Comparison of ENCODE assay signal across 28 cellular contexts in the genomic region with DNA sequence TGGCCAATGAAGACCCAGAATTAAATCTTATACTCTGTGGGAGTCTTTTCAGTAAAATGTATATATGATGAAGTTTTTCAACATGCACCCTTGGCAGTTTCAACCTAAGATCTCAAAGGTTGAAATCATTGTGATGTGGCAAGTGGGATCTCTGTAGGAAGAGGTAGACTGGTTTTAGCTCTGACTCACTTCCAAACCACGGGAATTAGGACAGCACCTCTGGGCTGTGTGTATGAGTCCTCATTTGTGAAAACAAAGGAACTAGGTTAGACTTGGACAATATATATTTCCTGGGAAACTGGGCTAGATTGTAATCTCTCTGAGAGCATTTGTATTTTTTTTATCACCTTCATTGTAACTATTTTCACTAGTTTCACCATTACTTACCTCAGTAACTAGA.
DNase-seq lines count a peak whose midpoint lies in the region; ATAC-seq and TF ChIP-seq lines count a peak whose summit lies in the region.
"Had no signal": no experiment of that assay in that cellular context is flagged by ENCODE, and none has a peak within 500 bp of the region (broad histone marks: within the 10 kb centered on the region; RNA-seq: fewer than 3 reads in every experiment).

No MANE protein-coding gene starts in this region.

- H3K4me3 ChIP-seq in IMR-90 (ENCODE audit: insufficient read depth, low read depth, low read length) (no peak overlapping the region), fibroblast of pulmonary artery (replicated peaks; ENCODE audit: low read depth, low read length) (no peak overlapping the region), neural progenitor cell (peak overlapping the region; percentile 5), BE2C (ENCODE audit: low read depth, low read length) (no peak overlapping the region)
- H3K4me3 ChIP-seq: colonic mucosa, right lobe of liver had no signal

- H4K5ac ChIP-seq in IMR-90 (ENCODE audit: low read depth, low read length): no peak overlapping the region

- H3K4ac ChIP-seq in IMR-90 (ENCODE audit: low read depth, low read length): no peak overlapping the region

- H3K23ac ChIP-seq in IMR-90 (ENCODE audit: low read depth, low read length): no peak overlapping the region

- H3K27me3 Mint-ChIP-seq in WTC11 (ENCODE audit: low read depth): no peaks in the 10 kb centered on the region
- peaks cover 3% of the 10 kb centered on the region for H3K27me3 Mint-ChIP-seq in neural progenitor cell (ENCODE audit: insufficient read depth, low read depth)
- H3K27me3 Mint-ChIP-seq: activated CD4-positive, alpha-beta memory T cell treated with anti-CD3 and anti-CD28 coated beads for 36 hours; activated naive CD8-positive, alpha-beta T cell treated with anti-CD3 and anti-CD28 coated beads for 36 hours; effector memory CD8-positive, alpha-beta T cell; naive thymus-derived CD8-positive, alpha-beta T cell; T-cell had no signal

- no CpG with 5 or more reads among the region's 1 CpG for WGBS in IMR-90 (ENCODE audit: extremely low coverage in 2 of 2, insufficient read length in 1 of 2), 2 experiments

- no peak overlapping the region for H2AFZ ChIP-seq in IMR-90 (replicated peaks; ENCODE audit: low read length, poor library complexity)
- no peak overlapping the region for H2AFZ ChIP-seq in neural progenitor cell (replicated peaks)

- H4K20me1 ChIP-seq in IMR-90 (ENCODE audit: insufficient read depth, low read length) (no peaks in the 10 kb centered on the region), neural progenitor cell (ENCODE audit: low read depth) (no peaks in the 10 kb centered on the region)

- no peak overlapping the region for H2BK20ac ChIP-seq in IMR-90 (ENCODE audit: low read depth, low read length)

- CTCF ChIA-PET in IMR-90 (lab: Yijun Ruan, JAX) (no interaction called here), WTC11 (lab: Charles Lee) (interaction anchor here (1.3 kb wide), 1 partner anchor 87 kb away, joined by 4 read pairs; no protein-coding TSS in a partner anchor)

- no peaks in the 10 kb centered on the region for H3K4me1 ChIP-seq in IMR-90 (ENCODE audit: control insufficient read depth, insufficient read depth, low read length)
- H3K4me1 ChIP-seq in neural progenitor cell: peaks cover 49% of the 10 kb centered on the region
- H3K4me1 ChIP-seq in BE2C: no peaks in the 10 kb centered on the region
- H3K4me1 ChIP-seq: colonic mucosa, right lobe of liver had no signal

- H4K8ac ChIP-seq in IMR-90 (ENCODE audit: low read depth in 2 of 2, low read length in 2 of 2): no peak overlapping the region

- H3K4me1 Mint-ChIP-seq in WTC11 (0 out of 2 replicates have a peak, but pooled peaks cover 2% of the 10 kb centered on the region), neural progenitor cell (peaks cover 30% of the 10 kb centered on the region)
- H3K4me1 Mint-ChIP-seq: activated naive CD8-positive, alpha-beta T cell treated with anti-CD3 and anti-CD28 coated beads for 36 hours; naive thymus-derived CD8-positive, alpha-beta T cell; T-cell had no signal

- no peak overlapping the region for H3K56ac ChIP-seq in IMR-90 (ENCODE audit: extremely low read depth, insufficient read depth, low read length)

- no peak overlapping the region for H3K4me2 ChIP-seq in IMR-90 (ENCODE audit: low read depth, low read length)
- H3K4me2 ChIP-seq in neural progenitor cell: peak overlapping the region; percentile 68

- DNase-seq in IMR-90 (peak; percentile 7), WTC11 (ENCODE audit: low spot score) (no peak), fibroblast of pulmonary artery (ENCODE audit: low read depth) (peak; percentile 52), neural progenitor cell (ENCODE audit: low spot score) (no peak), midbrain (lab: John Stamatoyannopoulos, UW) (no peak), BE2C (no peak)
- DNase-seq: activated CD4-positive, alpha-beta memory T cell treated with anti-CD3 and anti-CD28 coated beads for 36 hours; activated effector memory CD4-positive, alpha-beta T cell treated with Interleukin-2 at 50 U/mL for 16 hours; activated naive CD8-positive, alpha-beta T cell treated with anti-CD3 and anti-CD28 coated beads for 36 hours; Calu3; colonic mucosa; DND-41; effector memory CD8-positive, alpha-beta T cell; H7; naive thymus-derived CD8-positive, alpha-beta T cell; NCI-H345; NCI-H82; right lobe of liver; stimulated activated CD4-positive, alpha-beta T cell treated with anti-CD3 and anti-CD28 coated beads, Interleukin-15, amount 100 ng/mL, for 24 hours; stimulated activated naive CD8-positive, alpha-beta T cell treated with anti-CD3 and anti-CD28 coated beads, Interleukin-15, Interleukin-2, amounts not matched to agents 100 U/mL and 50 U/mL, for 24 hours; T-cell had no signal

- H2BK120ac ChIP-seq in IMR-90 (ENCODE audit: low read depth, low read length): no peak overlapping the region

- peaks cover 39% of the 10 kb centered on the region for H3F3A ChIP-seq in neural progenitor cell (ENCODE audit: low read depth)

- H2BK15ac ChIP-seq in IMR-90 (ENCODE audit: low read depth, low read length): no peak overlapping the region

- dilution Hi-C loops in IMR-90 (cut with HindIII; ENCODE audit: low sequenced_read_pairs, unreplicated experiment): no loop called here

- no peak overlapping the region for H3K14ac ChIP-seq in IMR-90 (replicated peaks; ENCODE audit: low read depth, low read length)

- H3K36me3 Mint-ChIP-seq in WTC11 (peaks cover 9% of the 10 kb centered on the region; the same call in 1 of the 2 replicates), neural progenitor cell (peaks cover 40% of the 10 kb centered on the region)
- H3K36me3 Mint-ChIP-seq: activated CD4-positive, alpha-beta memory T cell treated with anti-CD3 and anti-CD28 coated beads for 36 hours; activated naive CD8-positive, alpha-beta T cell treated with anti-CD3 and anti-CD28 coated beads for 36 hours; naive thymus-derived CD8-positive, alpha-beta T cell; T-cell had no signal

- POLR2A ChIA-PET in IMR-90 (lab: Charles Lee; ENCODE audit: unreplicated experiment): no interaction called here
- POLR2A ChIA-PET in WTC11 (lab: Charles Lee): no interaction called here

- no peak overlapping the region for H3K18ac ChIP-seq in IMR-90 (ENCODE audit: low read depth, low read length)

- H3K4me3 Mint-ChIP-seq in WTC11 (no peak overlapping the region), neural progenitor cell (no peak overlapping the region)
- H3K4me3 Mint-ChIP-seq: activated CD4-positive, alpha-beta memory T cell treated with anti-CD3 and anti-CD28 coated beads for 36 hours; activated naive CD8-positive, alpha-beta T cell treated with anti-CD3 and anti-CD28 coated beads for 36 hours; effector memory CD8-positive, alpha-beta T cell; naive thymus-derived CD8-positive, alpha-beta T cell; T-cell had no signal

- peaks cover 50% of the 10 kb centered on the region for H3K79me2 ChIP-seq in neural progenitor cell (ENCODE audit: low read depth)

- H3K9me3 ChIP-seq in IMR-90 (ENCODE audit: control insufficient read depth, insufficient read depth, low read length): no peaks in the 10 kb centered on the region
- H3K9me3 ChIP-seq in neural progenitor cell (ENCODE audit: low read depth): peaks cover 19% of the 10 kb centered on the region
- no peaks in the 10 kb centered on the region for H3K9me3 ChIP-seq in BE2C
- H3K9me3 ChIP-seq: colonic mucosa, right lobe of liver, thoracic aorta had no signal

- no peak for TF ChIP-seq RAD21 in IMR-90 (IDR thresholded peaks at IDR 0.05; ENCODE audit: low read length)

- H2AK5ac ChIP-seq in IMR-90 (ENCODE audit: low read depth, low read length): no peak overlapping the region

- in situ Hi-C loops in IMR-90 (cut with MboI; ENCODE audit: low sequenced_read_pairs): no loop called here

- H2BK5ac ChIP-seq in IMR-90 (ENCODE audit: low read depth, low read length, poor library complexity, severe bottlenecking): no peak overlapping the region

- H3K9me1 ChIP-seq in IMR-90 (ENCODE audit: insufficient read depth, low read length): no peaks in the 10 kb centered on the region

- no peak for TF ChIP-seq CTCF in IMR-90 (conservative IDR thresholded peaks at IDR 0.05; ENCODE audit: low read depth, low read length)
- no peak for TF ChIP-seq CTCF in WTC11 (IDR thresholded peaks at IDR 0.05)
- no peak for TF ChIP-seq CTCF in fibroblast of pulmonary artery (IDR thresholded peaks at IDR 0.05; ENCODE audit: low read length, missing control alignments)
- no peak for TF ChIP-seq CTCF in neural progenitor cell (IDR thresholded peaks at IDR 0.05)
- TF ChIP-seq CTCF in BE2C (IDR thresholded peaks at IDR 0.05; ENCODE audit: low read depth, low read length): no peak

- no peaks in the 10 kb centered on the region for H3K79me1 ChIP-seq in IMR-90 (ENCODE audit: low read depth in 1 of 2, low read length in 2 of 2)

- no peak overlapping the region for H2AK9ac ChIP-seq in IMR-90 (replicated peaks; ENCODE audit: low read depth, low read length, poor library complexity)

- ATAC-seq in IMR-90 (ENCODE audit: low read depth) (no peak), WTC11 (no peak), HG03108 (IDR thresholded peaks at IDR 0.05; ENCODE audit: unreplicated experiment) (no peak), HG02763 (IDR thresholded peaks at IDR 0.05; ENCODE audit: unreplicated experiment) (no peak)
- ATAC-seq: activated CD4-positive, CD25-positive, alpha-beta regulatory T cell treated with anti-CD3 and anti-CD28 coated beads, Interleukin-2, amount 50 U/mL, for 24 hours; effector memory CD8-positive, alpha-beta T cell; HepG2; left lobe of liver; naive thymus-derived CD8-positive, alpha-beta T cell; right lobe of liver; stimulated activated naive CD8-positive, alpha-beta T cell treated with anti-CD3 and anti-CD28 coated beads, Interleukin-15, Interleukin-2, amounts not matched to agents 100 U/mL and 50 U/mL, for 24 hours; T-cell had no signal

- peaks cover 17% of the 10 kb centered on the region for H3K9me3 Mint-ChIP-seq in WTC11
- H3K9me3 Mint-ChIP-seq in neural progenitor cell: peaks cover 46% of the 10 kb centered on the region

- intact Hi-C loops in IMR-90 (cut with micrococcal nuclease): no loop called here

- TF ChIP-seq POLR2A in IMR-90 (IDR thresholded peaks at IDR 0.05; ENCODE audit: low read depth, low read length): no peak

- H3K36me3 ChIP-seq in IMR-90 (ENCODE audit: control insufficient read depth, insufficient read depth, low read length) (no peaks in the 10 kb centered on the region), neural progenitor cell (peaks cover 18% of the 10 kb centered on the region), BE2C (no peaks in the 10 kb centered on the region)
- H3K36me3 ChIP-seq: colonic mucosa, right lobe of liver, thoracic aorta had no signal

- H3K27me3 ChIP-seq in IMR-90 (ENCODE audit: control insufficient read depth, insufficient read depth, low read length) (no peaks in the 10 kb centered on the region), neural progenitor cell (no peaks in the 10 kb centered on the region), BE2C (no peaks in the 10 kb centered on the region)
- H3K27me3 ChIP-seq: colonic mucosa, right lobe of liver had no signal

- H4K91ac ChIP-seq in IMR-90 (ENCODE audit: insufficient read depth, low read depth, low read length): no peak overlapping the region

- BruUV-seq in IMR-90 (replicated peaks; lab: Mats Ljungman, UMichigan): no TSS peak

- H3K9ac ChIP-seq in IMR-90 (ENCODE audit: low read depth, low read length) (no peak overlapping the region), neural progenitor cell (no peak overlapping the region)

- H3K27ac ChIP-seq in IMR-90 (ENCODE audit: insufficient read depth, low read length) (no peak overlapping the region), neural progenitor cell (peak overlapping the region; percentile 86)
- H3K27ac ChIP-seq: C4-2B, colonic mucosa, right lobe of liver, thoracic aorta had no signal

- H3K27ac Mint-ChIP-seq in WTC11 (peak overlapping the region; percentile 20; the same call in 1 of the 2 replicates), neural progenitor cell (peak overlapping the region; percentile 35)
- H3K27ac Mint-ChIP-seq: activated CD4-positive, alpha-beta memory T cell treated with anti-CD3 and anti-CD28 coated beads for 36 hours; activated naive CD8-positive, alpha-beta T cell treated with anti-CD3 and anti-CD28 coated beads for 36 hours; effector memory CD8-positive, alpha-beta T cell; naive thymus-derived CD8-positive, alpha-beta T cell; T-cell had no signal

Comparison
In these comparisons a context has a peak if more than half of its experiments do, and no peak if none do; other contexts are left out.
1. DNase-seq: peak in IMR-90 (single experiment) and fibroblast of pulmonary artery (single experiment); none in WTC11 (single experiment), neural progenitor cell (single experiment), midbrain (single experiment) and BE2C (single experiment).